ENCODE assay signal across 7 cellular contexts in the genomic region with DNA sequence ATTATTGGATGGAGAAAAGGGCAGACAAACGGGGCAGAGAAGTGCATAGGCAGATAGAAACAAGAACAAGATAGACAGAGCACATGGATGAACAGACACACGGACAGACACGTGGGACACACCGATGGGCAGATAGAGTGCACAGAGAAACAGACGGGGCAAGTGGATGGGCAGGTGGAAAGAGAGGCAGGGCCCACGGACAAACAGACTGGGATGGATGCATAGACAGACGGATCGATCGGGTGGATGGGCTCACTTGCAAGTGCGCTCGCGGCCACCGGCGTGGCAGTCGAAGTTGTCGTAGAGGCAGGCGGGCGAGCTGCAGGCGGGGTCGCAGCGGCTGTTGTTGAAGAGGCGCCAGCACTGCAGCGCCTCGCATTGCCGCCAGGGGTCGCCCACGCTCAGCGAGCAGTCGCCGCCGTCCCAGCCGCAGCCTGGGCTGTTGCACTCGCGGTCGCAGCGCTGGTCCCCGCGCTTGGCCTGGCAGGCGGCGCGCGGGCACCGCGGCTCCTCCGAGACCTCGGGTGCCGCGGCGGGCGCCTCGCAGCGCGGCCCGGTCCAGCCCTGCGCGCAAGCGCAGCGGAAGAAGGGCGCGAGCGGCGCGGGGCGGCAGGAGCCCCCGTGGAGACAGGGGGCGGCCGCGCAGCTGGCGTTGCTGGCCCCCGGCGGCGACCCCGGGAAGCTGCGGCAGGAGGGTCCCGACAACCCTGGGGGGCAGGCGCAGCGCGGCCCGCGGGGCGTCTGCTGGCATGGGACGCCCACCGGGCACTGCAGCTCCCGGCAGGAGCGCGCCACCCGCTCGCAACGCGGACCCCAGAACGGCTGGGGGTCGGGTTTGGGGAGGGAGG. TPM values are rescaled to one million over a fixed set of nuclear protein-coding genes. Genes with fewer than 3 reads are reported as not detected.
DNase-seq lines count a peak whose midpoint lies in the region; ATAC-seq and TF ChIP-seq lines count a peak whose summit lies in the region.

No MANE protein-coding gene starts in this region.

- peaks cover 63% of the 10 kb centered on the region for H3K36me3 ChIP-seq in SJSA1
- H3K36me3 ChIP-seq in ovary, result no peaks in the 10 kb centered on the region
- H3K36me3 ChIP-seq in thymus (ENCODE audit: control insufficient read depth, insufficient read depth), result peaks cover 73% of the 10 kb centered on the region

- intact Hi-C loops in ovary (cut with DNase I), result loop anchor here (1.0 to 10.0 kb wide), 4 partner anchors 75 to 379 kb away; no protein-coding TSS in a partner anchor

- WGBS in ovary, 3 donors, result 8 to 13% (median 9%) methylated on average over 73 to 92 of the region's 92 CpGs
- 17% methylated on average over 92 of the region's 92 CpGs for WGBS in thymus

- H3K4me1 ChIP-seq in SJSA1 (replicated peaks), result peaks cover 10% of the 10 kb centered on the region
- H3K4me1 ChIP-seq in ovary (ENCODE audit: insufficient read depth), result no peaks in the 10 kb centered on the region
- no peaks in the 10 kb centered on the region for H3K4me1 ChIP-seq in thymus (ENCODE audit: control insufficient read depth, insufficient read depth, low read length)

- H3K9me3 ChIP-seq in SJSA1 (replicated peaks), result peaks cover 4% of the 10 kb centered on the region; the same call in 1 of the 2 replicates
- H3K9me3 ChIP-seq in ovary, result no peaks in the 10 kb centered on the region
- H3K9me3 ChIP-seq in thymus (ENCODE audit: control insufficient read depth), result no peaks in the 10 kb centered on the region

- H3K4me3 ChIP-seq in SJSA1 (peak overlapping the region; percentile 25), ovary (no peak overlapping the region), thymus (ENCODE audit: low read length) (peak overlapping the region; percentile 37)

- DNase-seq in LHCN-M2 (ENCODE audit: low read depth), result peak; percentile 62
- peak; percentile 63 to 84 for DNase-seq in SJSA1 (ENCODE audit: low read depth in 1 of 2, low spot score in 2 of 2)
- peak; percentile 80 for DNase-seq in activated gamma-delta T cell treated with Interleukin-2 at 50 U/mL for 16 hours
- DNase-seq in germinal center (ENCODE audit: low spot score), result peak; percentile 80
- DNase-seq in ovary, result peak; percentile 58 to 87 (median 79)

- H3K27me3 ChIP-seq in SJSA1 (replicated peaks) (no peaks in the 10 kb centered on the region), ovary (no peaks in the 10 kb centered on the region), thymus (ENCODE audit: control insufficient read depth, insufficient read depth) (no peaks in the 10 kb centered on the region)

- ATAC-seq in GM18498 (IDR thresholded peaks at IDR 0.05; ENCODE audit: unreplicated experiment), result peak; percentile 60

- no peak for TF ChIP-seq POLR2A in ovary (IDR thresholded peaks at IDR 0.05)

- peak; percentile 80 to 96 (median 96) for TF ChIP-seq CTCF in ovary (IDR thresholded peaks at IDR 0.05)

- no peak overlapping the region for H3K27ac ChIP-seq in SJSA1
- no peak overlapping the region for H3K27ac ChIP-seq in ovary
- no peak overlapping the region for H3K27ac ChIP-seq in thymus (ENCODE audit: low read depth)

- no peak for TF ChIP-seq EP300 in ovary (IDR thresholded peaks at IDR 0.05)

RNA-seq across cellular contexts. Expression of a gene that starts 23.3 kb away (rescaled TPM):
- total RNA-seq in LHCN-M2 (2014; rRNA removed) (10.3 and 13.8 TPM in 2 replicates), ovary (10 to 100 TPM in 5 of 7 donors, 1 to 10 TPM in 2; 6.1 to 47.6 (median 17.9) TPM)
- polyA plus RNA-seq in LHCN-M2 (2012), result 5.4 TPM
- 25.4 and 33.1 TPM in 2 replicates for total RNA-seq in SJSA1 (2014; rRNA removed; shearing (Covaris generic))
- polyA plus RNA-seq in ovary (10 to 100 TPM; 17.9 to 23.5 TPM), thymus (11.3 TPM)

RNA-seq across cellular contexts. Expression of a gene that starts 54.8 kb away (rescaled TPM):
- total RNA-seq in LHCN-M2 (2014; rRNA removed) (not detected in 2 replicates), ovary (under 1 TPM in 6 of 7 donors, not detected in 1; 0.24 to 0.89 (median 0.49) TPM)
- polyA plus RNA-seq in LHCN-M2 (2012), result 0.02 TPM
- 0.08 TPM in 1 of 2 replicates, not detected in the other for total RNA-seq in SJSA1 (2014; rRNA removed; shearing (Covaris generic))
- polyA plus RNA-seq in ovary (under 1 TPM; 0.30 to 0.67 TPM), thymus (4.8 TPM)
